Comparison of ENCODE assay signal across 10 cellular contexts in the genomic region with DNA sequence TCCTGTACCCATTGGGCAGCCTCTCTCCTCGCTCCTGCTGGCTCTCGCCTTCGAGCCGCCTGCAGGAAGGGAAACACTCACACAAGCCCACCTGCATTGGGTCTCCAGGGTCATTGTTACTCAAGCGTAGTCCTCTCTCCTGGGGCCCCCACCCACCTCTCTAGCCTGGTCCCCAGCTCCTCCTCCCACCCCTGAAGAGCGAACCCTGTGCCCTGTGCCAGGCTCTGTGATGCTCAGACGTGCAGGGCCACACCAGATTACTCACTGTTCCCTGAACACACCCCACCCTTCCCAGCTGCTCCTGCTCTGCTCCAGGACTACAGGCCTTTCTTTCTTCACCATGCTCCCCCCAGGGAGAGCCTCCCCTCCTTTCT.
DNase-seq lines count a peak whose midpoint lies in the region; ATAC-seq and TF ChIP-seq lines count a peak whose summit lies in the region.
"Had no signal": no experiment of that assay in that cellular context is flagged by ENCODE, and none has a peak within 500 bp of the region (broad histone marks: within the 10 kb centered on the region; RNA-seq: fewer than 3 reads in every experiment).

No MANE protein-coding gene starts in this region.

- H3K9me2 ChIP-seq in GM23338 (ENCODE audit: insufficient read depth), result no peaks in the 10 kb centered on the region

- peak overlapping the region; percentile 95 for H2AFZ ChIP-seq in GM23338

- H3K4me1 ChIP-seq in GM23338 (ENCODE audit: insufficient read depth) (peaks cover 10% of the 10 kb centered on the region; the same call in 1 of the 2 replicates), skeletal muscle tissue (ENCODE audit: control insufficient read depth in 3 of 3, insufficient read depth in 3 of 3, low read length in 3 of 3) (peaks cover 48 to 54% (median 53%) of the 10 kb centered on the region in 3 donors)

- TF ChIP-seq CTCF in GM23338 (conservative IDR thresholded peaks at IDR 0.05; ENCODE audit: low read depth in 2 of 2), result no peak
- no peak for TF ChIP-seq CTCF in glutamatergic neuron (IDR thresholded peaks at IDR 0.05; ENCODE audit: partially characterized antibody, unreplicated experiment)
- TF ChIP-seq CTCF in progenitor cell of endocrine pancreas (IDR thresholded peaks at IDR 0.05; ENCODE audit: unreplicated experiment), result no peak

- intact Hi-C loops in activated T-helper 1 cell treated with anti-CD3 and anti-CD28 coated beads, Interleukin-12 subunit alpha, Interleukin-12 subunit beta, Interleukin-2, Interleukin-4 antibody, amounts not matched to agents 30 ng/mL and 10 ng/mL and 1 ng/mL, durations not matched to agents 14 hours and 24 hours and 36 hours (cut with micrococcal nuclease), result no loop called here

- peak overlapping the region in 1 of 3 donors; percentile 8 for H3K9ac ChIP-seq in skeletal muscle tissue (ENCODE audit: low read depth in 1 of 3, low read length in 3 of 3)
- H3K9ac ChIP-seq: parathyroid adenoma had no signal

- no peaks in the 10 kb centered on the region for H3K36me3 ChIP-seq in GM23338 (ENCODE audit: insufficient read depth)
- H3K36me3 ChIP-seq in skeletal muscle tissue (ENCODE audit: control insufficient read depth in 3 of 3, insufficient read depth in 3 of 3, low read length in 3 of 3), result no peaks in the 10 kb centered on the region

- H4K20me1 ChIP-seq in GM23338 (replicated peaks; ENCODE audit: insufficient read depth), result no peaks in the 10 kb centered on the region

- no peak overlapping the region for H3K4me2 ChIP-seq in GM23338

- H3K4me1 Mint-ChIP-seq in GM23338 (peaks cover 27% of the 10 kb centered on the region), glutamatergic neuron (ENCODE audit: low read depth, unreplicated experiment) (peaks cover 37% of the 10 kb centered on the region), progenitor cell of endocrine pancreas (ENCODE audit: low read depth) (peaks cover 37% of the 10 kb centered on the region)
- H3K4me1 Mint-ChIP-seq in activated T-helper 1 cell treated with anti-CD3 and anti-CD28 coated beads, Interleukin-12 subunit alpha, Interleukin-12 subunit beta, Interleukin-2, Interleukin-4 antibody, amounts not matched to agents 30 ng/mL and 10 ng/mL and 1 ng/mL, durations not matched to agents 14 hours and 24 hours and 36 hours (ENCODE audit: low read depth), result peaks cover 33% of the 10 kb centered on the region

- no peak for ATAC-seq in GM23338
- no peak for ATAC-seq in HG03342 (IDR thresholded peaks at IDR 0.05; ENCODE audit: unreplicated experiment)

- no peaks in the 10 kb centered on the region for H3K9me3 ChIP-seq in skeletal muscle tissue (ENCODE audit: control insufficient read depth in 3 of 3, low read length in 3 of 3)

- H3K4me3 ChIP-seq in GM23338 (no peak overlapping the region), skeletal muscle tissue (ENCODE audit: low read length in 3 of 3) (no peak overlapping the region)

- H3F3A ChIP-seq in GM23338 (replicated peaks; ENCODE audit: low read depth), result peaks cover 3% of the 10 kb centered on the region; the same call in 1 of the 2 replicates

- peaks cover 13% of the 10 kb centered on the region for H3K27me3 Mint-ChIP-seq in GM23338 (ENCODE audit: insufficient read depth, low read depth, poor library complexity)
- peaks cover 2% of the 10 kb centered on the region for H3K27me3 Mint-ChIP-seq in activated T-helper 1 cell treated with anti-CD3 and anti-CD28 coated beads, Interleukin-12 subunit alpha, Interleukin-12 subunit beta, Interleukin-2, Interleukin-4 antibody, amounts not matched to agents 30 ng/mL and 10 ng/mL and 1 ng/mL, durations not matched to agents 14 hours and 24 hours and 36 hours (ENCODE audit: insufficient read depth)
- H3K27me3 Mint-ChIP-seq in glutamatergic neuron (ENCODE audit: unreplicated experiment), result no peaks in the 10 kb centered on the region
- peaks cover 17% of the 10 kb centered on the region for H3K27me3 Mint-ChIP-seq in progenitor cell of endocrine pancreas

- H3K36me3 Mint-ChIP-seq in GM23338 (ENCODE audit: low read depth) (no peaks in the 10 kb centered on the region; the same call in 2 of the 3 replicates), glutamatergic neuron (ENCODE audit: unreplicated experiment) (no peaks in the 10 kb centered on the region), progenitor cell of endocrine pancreas (ENCODE audit: insufficient read depth) (no peaks in the 10 kb centered on the region)
- H3K36me3 Mint-ChIP-seq in activated T-helper 1 cell treated with anti-CD3 and anti-CD28 coated beads, Interleukin-12 subunit alpha, Interleukin-12 subunit beta, Interleukin-2, Interleukin-4 antibody, amounts not matched to agents 30 ng/mL and 10 ng/mL and 1 ng/mL, durations not matched to agents 14 hours and 24 hours and 36 hours (ENCODE audit: low read depth), result peaks cover 2% of the 10 kb centered on the region

- H3K4me3 Mint-ChIP-seq in GM23338 (no peak overlapping the region), glutamatergic neuron (ENCODE audit: unreplicated experiment) (peak overlapping the region; percentile 15), progenitor cell of endocrine pancreas (ENCODE audit: low read depth) (no peak overlapping the region)
- H3K4me3 Mint-ChIP-seq in activated T-helper 1 cell treated with anti-CD3 and anti-CD28 coated beads, Interleukin-12 subunit alpha, Interleukin-12 subunit beta, Interleukin-2, Interleukin-4 antibody, amounts not matched to agents 30 ng/mL and 10 ng/mL and 1 ng/mL, durations not matched to agents 14 hours and 24 hours and 36 hours, result no peak overlapping the region

- H3K27ac ChIP-seq in GM23338 (ENCODE audit: low read depth), result no peak overlapping the region
- H3K27ac ChIP-seq in skeletal muscle tissue (ENCODE audit: low read depth, low read length), result peak overlapping the region; percentile 54
- H3K27ac ChIP-seq: parathyroid adenoma had no signal

- no peaks in the 10 kb centered on the region for H3K79me2 ChIP-seq in GM23338 (replicated peaks; ENCODE audit: insufficient read depth)
- H3K79me2 ChIP-seq: parathyroid adenoma had no signal

- DNase-seq in GM23338 (ENCODE audit: low spot score) (no peak), glutamatergic neuron (no peak), NCI-H1105 (lab: John Stamatoyannopoulos, UW) (no peak), NCI-H226 (no peak), progenitor cell of endocrine pancreas (ENCODE audit: low spot score, unreplicated experiment) (no peak)
- DNase-seq in activated T-helper 1 cell treated with anti-CD3 and anti-CD28 coated beads, Interleukin-12 subunit alpha, Interleukin-12 subunit beta, Interleukin-2, Interleukin-4 antibody, amounts not matched to agents 30 ng/mL and 10 ng/mL and 1 ng/mL, durations not matched to agents 14 hours and 24 hours and 36 hours (ENCODE audit: low spot score), result no peak
- DNase-seq: T-helper 2 cell had no signal

- H3K27me3 ChIP-seq in GM23338 (ENCODE audit: insufficient read depth) (peaks cover 7% of the 10 kb centered on the region; the same call in 1 of the 2 replicates), skeletal muscle tissue (ENCODE audit: control insufficient read depth in 3 of 3, insufficient read depth in 3 of 3, low read length in 3 of 3) (no peaks in the 10 kb centered on the region)

- H3K27ac Mint-ChIP-seq in GM23338, result no peak overlapping the region
- H3K27ac Mint-ChIP-seq in activated T-helper 1 cell treated with anti-CD3 and anti-CD28 coated beads, Interleukin-12 subunit alpha, Interleukin-12 subunit beta, Interleukin-2, Interleukin-4 antibody, amounts not matched to agents 30 ng/mL and 10 ng/mL and 1 ng/mL, durations not matched to agents 14 hours and 24 hours and 36 hours, result peak overlapping the region; percentile 80
- peak overlapping the region; percentile 91 for H3K27ac Mint-ChIP-seq in glutamatergic neuron (ENCODE audit: unreplicated experiment)
- no peak overlapping the region for H3K27ac Mint-ChIP-seq in progenitor cell of endocrine pancreas

- H3K9me3 Mint-ChIP-seq in GM23338 (no peaks in the 10 kb centered on the region; the same call in 2 of the 3 replicates), glutamatergic neuron (ENCODE audit: unreplicated experiment) (peaks cover 7% of the 10 kb centered on the region), progenitor cell of endocrine pancreas (ENCODE audit: low read depth) (peaks cover 3% of the 10 kb centered on the region)
- H3K9me3 Mint-ChIP-seq in activated T-helper 1 cell treated with anti-CD3 and anti-CD28 coated beads, Interleukin-12 subunit alpha, Interleukin-12 subunit beta, Interleukin-2, Interleukin-4 antibody, amounts not matched to agents 30 ng/mL and 10 ng/mL and 1 ng/mL, durations not matched to agents 14 hours and 24 hours and 36 hours, result no peaks in the 10 kb centered on the region

TF ChIP-seq in GM23338, 12 proteins besides CTCF, POLR2A, EP300 and RAD21 (continues in another document):
- TF ChIP-seq ZNF331 (CRISPR knock-in tag; IDR thresholded peaks at IDR 0.05; ENCODE audit: low read depth) (no peak), JUNB (IDR thresholded peaks at IDR 0.05; ENCODE audit: unreplicated experiment) (no peak), ETS1 (IDR thresholded peaks at IDR 0.05) (no peak), CREB1 (CRISPR knock-in tag; IDR thresholded peaks at IDR 0.05; ENCODE audit: low read depth) (no peak), EZH2phosphoT487 (IDR thresholded peaks at IDR 0.05; ENCODE audit: unreplicated experiment) (no peak), EZH2 (IDR thresholded peaks at IDR 0.05; ENCODE audit: low read depth, unreplicated experiment) (no peak), ZNF114 (CRISPR knock-in tag; IDR thresholded peaks at IDR 0.05) (no peak), NANOG (IDR thresholded peaks at IDR 0.05; ENCODE audit: borderline replicate concordance) (no peak), POLR2AphosphoS5 (IDR thresholded peaks at IDR 0.05; ENCODE audit: low read depth) (no peak), STAT1 (IDR thresholded peaks at IDR 0.05; ENCODE audit: unreplicated experiment) (no peak)

Comparison
In these comparisons a context has a peak if more than half of its experiments do, and no peak if none do; other contexts are left out.
1. H3K27ac Mint-ChIP-seq: peak in activated T-helper 1 cell treated with anti-CD3 and anti-CD28 coated beads, Interleukin-12 subunit alpha, Interleukin-12 subunit beta, Interleukin-2, Interleukin-4 antibody, amounts not matched to agents 30 ng/mL and 10 ng/mL and 1 ng/mL, durations not matched to agents 14 hours and 24 hours and 36 hours (single experiment) and glutamatergic neuron (single experiment); none in GM23338 (single experiment) and progenitor cell of endocrine pancreas (single experiment).